ENCODE assay signal across 15 cellular contexts in genomic region chr3:51620543-51620942, GRCh38. TPM values are rescaled to one million over a fixed set of nuclear protein-coding genes. Genes with fewer than 3 reads are reported as not detected.
DNase-seq lines count a peak whose midpoint lies in the region; ATAC-seq and TF ChIP-seq lines count a peak whose summit lies in the region.
"Had no signal": no experiment of that assay in that cellular context is flagged by ENCODE, and none has a peak within 500 bp of the region (broad histone marks: within the 10 kb centered on the region; RNA-seq: fewer than 3 reads in every experiment).

No MANE protein-coding gene starts in this region.

- no peaks in the 10 kb centered on the region for H3K9me3 Mint-ChIP-seq in MCF 10A (ENCODE audit: unreplicated experiment)
- H3K9me3 Mint-ChIP-seq: activated CD4-positive, alpha-beta T cell treated with anti-CD3 and anti-CD28 coated beads, Interleukin-2, amount 10 ng/mL, durations not matched to agents 24 days and 14 days had no signal

- H3K27me3 ChIP-seq in breast epithelium (no peaks in the 10 kb centered on the region), lower lobe of right lung (ENCODE audit: low read depth) (no peaks in the 10 kb centered on the region), upper lobe of left lung (no peaks in the 10 kb centered on the region)
- H3K27me3 ChIP-seq: ovary, SJSA1 had no signal

- POLR2A ChIA-PET in MCF 10A (lab: Yijun Ruan, JAX), result interaction anchor here (1.2 kb wide), 1 partner anchor 121 kb away, joined by 6 read pairs; the partner anchor contains the start of gene DCAF1

- H3K27me3 Mint-ChIP-seq in MCF 10A (ENCODE audit: insufficient read depth, unreplicated experiment), result no peaks in the 10 kb centered on the region
- H3K27me3 Mint-ChIP-seq: activated CD4-positive, alpha-beta T cell treated with anti-CD3 and anti-CD28 coated beads, Interleukin-2, amount 10 ng/mL, durations not matched to agents 24 days and 14 days had no signal

- DNase-seq in MCF 10A (ENCODE audit: unreplicated experiment), result no peak
- DNase-seq in breast epithelium (ENCODE audit: low spot score in 2 of 2), result no peak
- peak; percentile 84 for DNase-seq in choroid plexus epithelial cell (ENCODE audit: low read depth)
- DNase-seq in lower lobe of right lung, result no peak
- peak in 1 of 2 donors; percentile 34 for DNase-seq in upper lobe of left lung
- DNase-seq in AML-193 (lab: John Stamatoyannopoulos, UW), result no peak
- DNase-seq: ACHN; activated CD4-positive, alpha-beta T cell treated with anti-CD3 and anti-CD28 coated beads, Interleukin-2, amount 10 ng/mL, durations not matched to agents 24 days and 14 days; effector CD8-positive, alpha-beta T cell; GF-D8; KG1 had no signal

- ATAC-seq in lower lobe of right lung (peak; percentile 34 to 68), upper lobe of left lung (ENCODE audit: low FRiP score in 2 of 2) (peak in 1 of 2 donors; percentile 25), HG03196 (IDR thresholded peaks at IDR 0.05; ENCODE audit: unreplicated experiment) (no peak), HG03039 (IDR thresholded peaks at IDR 0.05; ENCODE audit: unreplicated experiment) (no peak)

- H3K36me3 Mint-ChIP-seq in MCF 10A (ENCODE audit: insufficient read depth, unreplicated experiment), result no peaks in the 10 kb centered on the region

- H3K4me3 ChIP-seq in breast epithelium, result no peak overlapping the region
- no peak overlapping the region for H3K4me3 ChIP-seq in choroid plexus epithelial cell (ENCODE audit: low read depth, low read length)
- H3K4me3 ChIP-seq in lower lobe of right lung, result no peak overlapping the region
- H3K4me3 ChIP-seq in upper lobe of left lung, result no peak overlapping the region
- H3K4me3 ChIP-seq: ovary, SJSA1 had no signal

- no TSS peak for BruUV-seq in MCF 10A (replicated peaks; lab: Mats Ljungman, UMichigan)

- H3K4me1 Mint-ChIP-seq in MCF 10A (ENCODE audit: insufficient read depth, unreplicated experiment), result peaks cover 26% of the 10 kb centered on the region

- TF ChIP-seq POLR2A in breast epithelium (IDR thresholded peaks at IDR 0.05), result no peak
- no peak for TF ChIP-seq POLR2A in upper lobe of left lung (IDR thresholded peaks at IDR 0.05)

- CTCF ChIA-PET in MCF 10A (lab: Yijun Ruan, JAX), result interaction anchor here (1.2 to 2.7 kb wide), 2 partner anchors 118 to 120 kb away, joined by 3 to 11 read pairs; partner anchors contain the start of gene DCAF1

- H3K27ac ChIP-seq in breast epithelium (no peak overlapping the region), lower lobe of right lung (peak overlapping the region; percentile 38), upper lobe of left lung (peak overlapping the region in 3 of 4 donors; percentile 22 to 70 (median 59))
- H3K27ac ChIP-seq: SJSA1 had no signal

- peak overlapping the region; percentile 51 for H3K27ac Mint-ChIP-seq in MCF 10A (ENCODE audit: low read depth, unreplicated experiment)
- H3K27ac Mint-ChIP-seq: activated CD4-positive, alpha-beta T cell treated with anti-CD3 and anti-CD28 coated beads, Interleukin-2, amount 10 ng/mL, durations not matched to agents 24 days and 14 days had no signal

- no peak for TF ChIP-seq CTCF in MCF 10A (IDR thresholded peaks at IDR 0.05; ENCODE audit: unreplicated experiment)
- no peak for TF ChIP-seq CTCF in breast epithelium (IDR thresholded peaks at IDR 0.05)
- TF ChIP-seq CTCF in choroid plexus epithelial cell (conservative IDR thresholded peaks at IDR 0.05; ENCODE audit: low read depth, low read length), result no peak
- TF ChIP-seq CTCF in lower lobe of right lung (IDR thresholded peaks at IDR 0.05), result no peak
- TF ChIP-seq CTCF in upper lobe of left lung (IDR thresholded peaks at IDR 0.05), result no peak

- WGBS in upper lobe of left lung, 2 donors, result 35 to 52% methylated on average over 2 of the region's 2 CpGs

- intact Hi-C loops in MCF 10A (cut with micrococcal nuclease), result no loop called here
- intact Hi-C loops in breast epithelium (cut with DNase I; ENCODE audit: low total_unique reads), result no loop called here
- intact Hi-C loops in lower lobe of right lung (cut with DNase I), result no loop called here

- no peaks in the 10 kb centered on the region for H3K9me3 ChIP-seq in breast epithelium
- H3K9me3 ChIP-seq in lower lobe of right lung, result no peaks in the 10 kb centered on the region
- H3K9me3 ChIP-seq in upper lobe of left lung, result no peaks in the 10 kb centered on the region
- H3K9me3 ChIP-seq: ovary, SJSA1 had no signal

- no peak overlapping the region for H3K4me3 Mint-ChIP-seq in MCF 10A (ENCODE audit: unreplicated experiment)
- H3K4me3 Mint-ChIP-seq: activated CD4-positive, alpha-beta T cell treated with anti-CD3 and anti-CD28 coated beads, Interleukin-2, amount 10 ng/mL, durations not matched to agents 24 days and 14 days had no signal

- H3K36me3 ChIP-seq in breast epithelium (no peaks in the 10 kb centered on the region), lower lobe of right lung (no peaks in the 10 kb centered on the region), upper lobe of left lung (no peaks in the 10 kb centered on the region)
- H3K36me3 ChIP-seq: ovary, SJSA1 had no signal

- TF ChIP-seq EP300 in upper lobe of left lung (IDR thresholded peaks at IDR 0.05), result no peak

- H3K4me1 ChIP-seq in breast epithelium (peaks cover 0 to 9% of the 10 kb centered on the region in 2 donors), lower lobe of right lung (peaks cover 35% of the 10 kb centered on the region), upper lobe of left lung (peaks cover 19 to 52% (median 29%) of the 10 kb centered on the region in 4 donors)
- H3K4me1 ChIP-seq: SJSA1 had no signal

RNA-seq across cellular contexts. Expression of gene TEX264, which starts 50.5 kb away (rescaled TPM):
- total RNA-seq in MCF 10A (2022) (41.3 and 46.4 TPM in 2 replicates), breast epithelium (10 to 100 TPM; 55.7 to 94.3 (median 80.5) TPM), lower lobe of right lung (43.5 TPM), upper lobe of left lung (10 to 100 TPM; 40.4 to 86.5 (median 55.5) TPM)

Comparison
In these comparisons a context has a peak if more than half of its experiments do, and no peak if none do; other contexts are left out.
1. H3K27ac ChIP-seq: peak in lower lobe of right lung (single experiment) and upper lobe of left lung (3 of 4); none in breast epithelium (0 of 2).
2. ATAC-seq: peak in lower lobe of right lung (2 of 2); none in HG03196 (single experiment) and HG03039 (single experiment).